In the genomic region with DNA sequence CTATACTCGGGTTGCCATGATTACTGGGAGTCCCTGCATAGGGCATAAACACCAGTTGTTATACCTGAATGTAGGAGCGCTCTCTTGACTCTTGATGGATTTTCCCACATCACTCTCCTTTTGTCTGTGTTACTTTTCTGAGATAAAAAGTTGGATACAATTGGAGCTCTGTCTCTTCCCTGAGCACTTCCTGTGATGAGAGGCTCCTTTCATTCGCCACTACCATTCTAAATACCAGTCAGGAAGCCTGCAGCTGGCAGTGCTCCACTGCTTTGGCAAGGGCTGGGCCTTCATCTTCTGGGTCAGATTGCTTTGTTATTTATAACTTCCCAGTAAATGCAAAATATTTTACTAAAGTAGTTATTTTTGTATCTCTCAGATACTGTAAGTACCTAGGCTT, we compare ENCODE assay signal across 20 cellular contexts. TPM values are rescaled to one million over a fixed set of nuclear protein-coding genes. Genes with fewer than 3 reads are reported as not detected.
DNase-seq lines count a peak whose midpoint lies in the region; ATAC-seq and TF ChIP-seq lines count a peak whose summit lies in the region.
"Had no signal": no experiment of that assay in that cellular context is flagged by ENCODE, and none has a peak within 500 bp of the region (broad histone marks: within the 10 kb centered on the region; RNA-seq: fewer than 3 reads in every experiment).

No MANE protein-coding gene starts in this region.

- no peaks in the 10 kb centered on the region for H3K9me3 Mint-ChIP-seq in MCF 10A (ENCODE audit: unreplicated experiment)
- H3K9me3 Mint-ChIP-seq in activated T-helper 17 cell treated with anti-CD3 and anti-CD28 coated beads, Interleukin-2, amount 50 U/mL, for 72 hours, result no peaks in the 10 kb centered on the region

- H3K27ac ChIP-seq in breast epithelium (peak overlapping the region; percentile 10 to 81), caudate nucleus (ENCODE audit: low read depth, low read length) (peak overlapping the region; percentile 2)
- H3K27ac ChIP-seq: sigmoid colon, SJCRH30, tibial artery had no signal

- H3K4me3 ChIP-seq in breast epithelium, result no peak overlapping the region
- H3K4me3 ChIP-seq: lung, sigmoid colon, SJCRH30, tibial artery had no signal

- no TSS peak for BruUV-seq in MCF 10A (replicated peaks; lab: Mats Ljungman, UMichigan)

- H3K36me3 ChIP-seq in breast epithelium, result no peaks in the 10 kb centered on the region
- H3K36me3 ChIP-seq: sigmoid colon, SJCRH30 had no signal

- peaks cover 0 to 8% of the 10 kb centered on the region in 2 donors for H3K4me1 ChIP-seq in breast epithelium
- H3K4me1 ChIP-seq: SJCRH30 had no signal

- POLR2A ChIA-PET in MCF 10A (lab: Yijun Ruan, JAX), result interaction anchor here (1.0 to 1.4 kb wide), 3 partner anchors 21 to 27 kb away, joined by 3 to 4 read pairs (median 4); no protein-coding TSS in a partner anchor

- intact Hi-C loops in breast epithelium (cut with DNase I; ENCODE audit: low total_unique reads), result no loop called here
- intact Hi-C loops in MCF 10A (cut with micrococcal nuclease), result no loop called here

- peaks cover 8% of the 10 kb centered on the region for H3K36me3 Mint-ChIP-seq in MCF 10A (ENCODE audit: insufficient read depth, unreplicated experiment)
- peaks cover 6% of the 10 kb centered on the region for H3K36me3 Mint-ChIP-seq in activated T-helper 17 cell treated with anti-CD3 and anti-CD28 coated beads, Interleukin-2, amount 50 U/mL, for 72 hours (ENCODE audit: low read depth)

- DNase-seq in breast epithelium (ENCODE audit: low spot score in 2 of 2), result peak in 1 of 2 donors; percentile 60
- no peak for DNase-seq in MCF 10A (ENCODE audit: unreplicated experiment)
- peak in 42 of 61 donors; percentile 0 to 58 (median 15) for DNase-seq in caudate nucleus (lab: John Stamatoyannopoulos, UW)
- DNase-seq in medulla oblongata (ENCODE audit: extremely low spot score), result peak; percentile 81
- no peak for DNase-seq in LoVo (ENCODE audit: low spot score)
- DNase-seq in amniotic stem cell (lab: John Stamatoyannopoulos, UW), result no peak
- DNase-seq: ACHN; activated CD4-positive, alpha-beta T cell treated with anti-CD3 and anti-CD28 coated beads for 4 hours; activated naive CD4-positive, alpha-beta T cell treated with anti-CD3 and anti-CD28 coated beads, Interleukin-2, amount 50 U/mL, for 16 hours; effector CD8-positive, alpha-beta T cell; HCEC 1CT; nephron progenitor cell; sigmoid colon; SJCRH30; stimulated activated CD4-positive, alpha-beta T cell treated with anti-CD3 and anti-CD28 coated beads, Interleukin-4, amount 100 ng/mL, for 24 hours; T-helper 9 cell; tibial artery had no signal

- peaks cover 0 to 19% of the 10 kb centered on the region in 2 donors for H3K27me3 ChIP-seq in breast epithelium
- H3K27me3 ChIP-seq: sigmoid colon, SJCRH30, tibial artery had no signal

- TF ChIP-seq CTCF in breast epithelium (IDR thresholded peaks at IDR 0.05) (no peak), MCF 10A (IDR thresholded peaks at IDR 0.05; ENCODE audit: unreplicated experiment) (no peak)

- H3K4me1 Mint-ChIP-seq in MCF 10A (ENCODE audit: insufficient read depth, unreplicated experiment), result no peaks in the 10 kb centered on the region
- H3K4me1 Mint-ChIP-seq in activated T-helper 17 cell treated with anti-CD3 and anti-CD28 coated beads, Interleukin-2, amount 50 U/mL, for 72 hours, result peaks cover 5% of the 10 kb centered on the region

- no peak for ATAC-seq in activated T-helper 17 cell treated with anti-CD3 and anti-CD28 coated beads, Interleukin-2, amount 50 U/mL, for 72 hours (replicated peaks)
- no peak for ATAC-seq in GM19328 (IDR thresholded peaks at IDR 0.05; ENCODE audit: unreplicated experiment)

- no peak overlapping the region for H3K4me3 Mint-ChIP-seq in MCF 10A (ENCODE audit: unreplicated experiment)
- no peak overlapping the region for H3K4me3 Mint-ChIP-seq in activated T-helper 17 cell treated with anti-CD3 and anti-CD28 coated beads, Interleukin-2, amount 50 U/mL, for 72 hours
- H3K4me3 Mint-ChIP-seq: nephron progenitor cell had no signal

- no peak for TF ChIP-seq POLR2A in breast epithelium (IDR thresholded peaks at IDR 0.05)

- no peak overlapping the region for H3K27ac Mint-ChIP-seq in MCF 10A (ENCODE audit: low read depth, unreplicated experiment)
- H3K27ac Mint-ChIP-seq in activated T-helper 17 cell treated with anti-CD3 and anti-CD28 coated beads, Interleukin-2, amount 50 U/mL, for 72 hours, result no peak overlapping the region
- H3K27ac Mint-ChIP-seq: nephron progenitor cell had no signal

- CTCF ChIA-PET in MCF 10A (lab: Yijun Ruan, JAX), result interaction anchor here (1.4 kb wide), 1 partner anchor 365 kb away, joined by 4 read pairs; no protein-coding TSS in a partner anchor

- no peaks in the 10 kb centered on the region for H3K9me3 ChIP-seq in breast epithelium
- H3K9me3 ChIP-seq: sigmoid colon, SJCRH30, tibial artery had no signal

- H3K27me3 Mint-ChIP-seq in MCF 10A (ENCODE audit: insufficient read depth, unreplicated experiment), result peaks cover 15% of the 10 kb centered on the region
- H3K27me3 Mint-ChIP-seq in activated T-helper 17 cell treated with anti-CD3 and anti-CD28 coated beads, Interleukin-2, amount 50 U/mL, for 72 hours, result no peaks in the 10 kb centered on the region

RNA-seq across cellular contexts. Expression of a gene that starts 13.9 kb away (rescaled TPM):
- total RNA-seq in breast epithelium (1 to 10 TPM; 4.6 to 7.8 (median 5.2) TPM), MCF 10A (2022) (4.0 TPM in 2 replicates)
- 1 to 10 TPM; 1.8 to 3.5 TPM for total RNA-seq in activated T-helper 17 cell treated with anti-CD3 and anti-CD28 coated beads, Interleukin-2, amount 50 U/mL, for 72 hours

RNA-seq across cellular contexts. Expression of a gene that starts 22.1 kb away (rescaled TPM):
- total RNA-seq in breast epithelium (10 to 100 TPM; 41.0 to 63.4 (median 43.2) TPM), MCF 10A (2022) (28.0 and 32.3 TPM in 2 replicates)
- 10 to 100 TPM; 18.3 to 30.5 TPM for total RNA-seq in activated T-helper 17 cell treated with anti-CD3 and anti-CD28 coated beads, Interleukin-2, amount 50 U/mL, for 72 hours

Comparison
In these comparisons a context has a peak if more than half of its experiments do, and no peak if none do; other contexts are left out.
1. DNase-seq: peak in caudate nucleus (42 of 61) and medulla oblongata (single experiment); none in MCF 10A (single experiment), LoVo (single experiment) and amniotic stem cell (single experiment).